Comparison of ENCODE assay signal across 19 cellular contexts in genomic region chr10:69792361-69792760, GRCh38.
"Had no signal": no experiment of that assay in that cellular context is flagged by ENCODE, and none has a peak within 500 bp of the region (broad histone marks: within the 10 kb centered on the region; RNA-seq: fewer than 3 reads in every experiment).

No MANE protein-coding gene starts in this region.

- H3K4me1 ChIP-seq: colonic mucosa, gastrocnemius medialis, psoas muscle, thyroid gland, upper lobe of left lung, uterus had no signal

- DNase-seq: cerebellar nuclear complex; colonic mucosa; dermis blood vessel endothelial cell; endodermal cell; gastrocnemius medialis; glutamatergic neuron; mammary epithelial cell; nephron progenitor cell; psoas muscle; sigmoid colon; stimulated activated CD4-positive, alpha-beta T cell treated with anti-CD3 and anti-CD28 coated beads, Interleukin-12 subunit alpha, Interleukin-12 subunit beta, amount 100 ng/mL, for 4 hours; stimulated activated naive CD4-positive, alpha-beta T cell treated with Interleukin-2 at 50 U/mL for 16 hours; thyroid gland; upper lobe of left lung; uterus had no signal

- H3K27ac ChIP-seq: colonic mucosa, gastrocnemius medialis, neutrophil, psoas muscle, sigmoid colon, skin epidermis, thyroid gland, upper lobe of left lung, uterus had no signal

- H3K27ac Mint-ChIP-seq: endodermal cell, nephron progenitor cell had no signal

- H3K4me3 ChIP-seq: colonic mucosa, gastrocnemius medialis, psoas muscle, sigmoid colon, skin epidermis, thyroid gland, upper lobe of left lung, uterus had no signal

- ATAC-seq: gastrocnemius medialis, psoas muscle had no signal

- H3K36me3 ChIP-seq: colonic mucosa, gastrocnemius medialis, neutrophil, sigmoid colon, thyroid gland, upper lobe of left lung, uterus had no signal

- H3K4me3 Mint-ChIP-seq: endodermal cell, immature natural killer cell, nephron progenitor cell had no signal

- H3K27me3 ChIP-seq: colonic mucosa, gastrocnemius medialis, sigmoid colon, thyroid gland, upper lobe of left lung, uterus had no signal

- FAIRE-seq: keratinocyte had no signal

- H3K9me3 ChIP-seq: colonic mucosa, gastrocnemius medialis, neutrophil, thyroid gland, uterus had no signal
